In genomic region chr16:81095653-81095952, GRCh38 we compare ENCODE assay signal across 8 cellular contexts. TPM values are rescaled to one million over a fixed set of nuclear protein-coding genes. Genes with fewer than 3 reads are reported as not detected.
DNase-seq lines count a peak whose midpoint lies in the region; ATAC-seq and TF ChIP-seq lines count a peak whose summit lies in the region.

No MANE protein-coding gene starts in this region.

- H3K9ac ChIP-seq in skeletal muscle satellite cell (ENCODE audit: low read depth, low read length): peak overlapping the region; percentile 89

- peak; percentile 6 for ATAC-seq in GM21515 (IDR thresholded peaks at IDR 0.05; ENCODE audit: unreplicated experiment)

- peaks cover 5% of the 10 kb centered on the region for H3K4me1 ChIP-seq in skeletal muscle satellite cell (ENCODE audit: control insufficient read depth, insufficient read depth, low read length)

- peak overlapping the region; percentile 96 for H3K4me2 ChIP-seq in skeletal muscle satellite cell (ENCODE audit: low read length)

- TF ChIP-seq CTCF in 22Rv1 (IDR thresholded peaks at IDR 0.05) (no peak), fibroblast of pulmonary artery (IDR thresholded peaks at IDR 0.05; ENCODE audit: low read length, missing control alignments) (no peak)

- H3K4me3 ChIP-seq in fibroblast of pulmonary artery (replicated peaks; ENCODE audit: low read depth, low read length) (peak overlapping the region; percentile 78), skeletal muscle satellite cell (ENCODE audit: low read length) (peak overlapping the region; percentile 90)

- H3K27ac ChIP-seq in 22Rv1: peak overlapping the region; percentile 80

- no peaks in the 10 kb centered on the region for H3K27me3 ChIP-seq in skeletal muscle satellite cell (ENCODE audit: control insufficient read depth, insufficient read depth, low read length)

- H3K36me3 ChIP-seq in skeletal muscle satellite cell (ENCODE audit: insufficient read depth, low read length): no peaks in the 10 kb centered on the region

- DNase-seq in RPMI8226: peak; percentile 8
- DNase-seq in fibroblast of pulmonary artery (ENCODE audit: low read depth): no peak
- DNase-seq in stimulated activated CD4-positive, alpha-beta T cell treated with anti-CD3 and anti-CD28 coated beads, Interleukin-15, amount 100 ng/mL, for 24 hours: no peak
- no peak for DNase-seq in stimulated activated CD8-positive, alpha-beta memory T cell treated with anti-CD3 and anti-CD28 coated beads, Interleukin-4, amount 100 ng/mL, for 48 hours
- DNase-seq in AG20443 (ENCODE audit: low spot score): no peak

- H3K9me3 ChIP-seq in skeletal muscle satellite cell (replicated peaks; ENCODE audit: low read length): no peaks in the 10 kb centered on the region

RNA-seq across cellular contexts. Expression of gene GCSH, which starts 0.6 kb away (rescaled TPM):
- 31.2 and 36.7 TPM in 2 replicates for total RNA-seq in skeletal muscle satellite cell (2012; rRNA removed)

RNA-seq across cellular contexts. Expression of gene C16orf46, which starts 18.6 kb away (rescaled TPM):
- 0.76 TPM in 1 of 2 replicates, not detected in the other for total RNA-seq in skeletal muscle satellite cell (2012; rRNA removed)

RNA-seq across cellular contexts. Expression of gene ATMIN, which starts 60.0 kb away (rescaled TPM):
- total RNA-seq in skeletal muscle satellite cell (2012; rRNA removed): 24.6 and 26.4 TPM in 2 replicates
